21 cellular contexts compared by ENCODE assay signal in the genomic region with DNA sequence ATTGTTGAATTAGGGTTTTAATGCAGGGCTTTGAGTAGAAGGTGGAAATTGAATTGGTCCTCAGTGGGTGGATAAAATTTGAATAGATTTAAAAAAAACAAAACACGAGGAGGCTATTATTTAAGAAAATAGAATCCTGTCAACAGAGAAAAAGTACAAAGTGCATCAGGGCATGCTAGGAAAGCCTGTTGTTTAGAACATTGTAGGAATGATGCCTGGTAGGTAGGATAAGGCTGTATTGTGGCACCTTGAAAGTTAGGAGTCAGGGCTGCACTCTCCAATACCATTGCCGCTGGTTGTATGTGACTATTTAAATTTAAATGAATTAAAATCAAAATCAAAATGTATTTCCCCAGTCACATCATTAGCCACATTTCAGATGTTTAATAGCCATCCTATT.
"Had no signal": no experiment of that assay in that cellular context is flagged by ENCODE, and none has a peak within 500 bp of the region (broad histone marks: within the 10 kb centered on the region; RNA-seq: fewer than 3 reads in every experiment).

No MANE protein-coding gene starts in this region.

- ATAC-seq: effector memory CD8-positive, alpha-beta T cell; left colon; left ventricle myocardium superior; stimulated activated naive B cell treated with anti-CD40 and anti-IgM and Interleukin-4, amounts not matched to agents 10 μg/mL and 1 μg/mL and 100 μg/mL, for 72 hours had no signal

- H3K36me3 ChIP-seq: neural progenitor cell, prostate gland, right atrium auricular region, sigmoid colon, thoracic aorta, tibial nerve, upper lobe of left lung had no signal

- H3K9me3 ChIP-seq: prostate gland, right atrium auricular region, sigmoid colon, thoracic aorta, tibial nerve, upper lobe of left lung had no signal

- H3K4me1 ChIP-seq: prostate gland, right atrium auricular region had no signal

- H3K4me3 Mint-ChIP-seq: effector memory CD8-positive, alpha-beta T cell; immature natural killer cell; memory B cell; nephron; neural progenitor cell; stimulated activated naive B cell treated with anti-CD40 and anti-IgM and Interleukin-4, amounts not matched to agents 10 μg/mL and 1 μg/mL and 100 μg/mL, for 72 hours had no signal

- H3K27ac ChIP-seq: neural progenitor cell, prostate gland, right atrium auricular region, sigmoid colon, thoracic aorta, tibial nerve, upper lobe of left lung had no signal

- H3K4me3 ChIP-seq: lung, neural progenitor cell, prostate gland, right atrium auricular region, sigmoid colon, thoracic aorta, tibial nerve, upper lobe of left lung had no signal

- H3K36me3 Mint-ChIP-seq: neural progenitor cell had no signal

- DNase-seq: cortex of kidney; effector memory CD8-positive, alpha-beta T cell; hypothalamus; immature natural killer cell; islet precursor cell; left colon; left ventricle myocardium superior; nucleus accumbens; sigmoid colon; stimulated activated CD4-positive, alpha-beta T cell treated with anti-CD3 and anti-CD28 coated beads, Interleukin-2, amount 100 ng/mL, for 24 hours; stimulated activated CD4-positive, alpha-beta T cell treated with anti-CD3 and anti-CD28 coated beads, Interleukin-4, amount 100 ng/mL, for 4 hours; stimulated activated naive B cell treated with anti-CD40 and anti-IgM and Interleukin-4, amounts not matched to agents 10 μg/mL and 1 μg/mL and 100 μg/mL, for 72 hours; upper lobe of left lung had no signal

- H3K4me1 Mint-ChIP-seq: nephron had no signal

- H3K27me3 ChIP-seq: neural progenitor cell, right atrium auricular region, sigmoid colon, tibial nerve, upper lobe of left lung had no signal

- H3K9ac ChIP-seq: neural progenitor cell had no signal

- H3K27ac Mint-ChIP-seq: effector memory CD8-positive, alpha-beta T cell; memory B cell; neural progenitor cell; stimulated activated naive B cell treated with anti-CD40 and anti-IgM and Interleukin-4, amounts not matched to agents 10 μg/mL and 1 μg/mL and 100 μg/mL, for 72 hours had no signal

- H2AFZ ChIP-seq: neural progenitor cell had no signal

- H3K4me2 ChIP-seq: neural progenitor cell had no signal

- H3K9me3 Mint-ChIP-seq: effector memory CD8-positive, alpha-beta T cell; immature natural killer cell; memory B cell; nephron; neural progenitor cell had no signal

- H3K27me3 Mint-ChIP-seq: effector memory CD8-positive, alpha-beta T cell; memory B cell; stimulated activated naive B cell treated with anti-CD40 and anti-IgM and Interleukin-4, amounts not matched to agents 10 μg/mL and 1 μg/mL and 100 μg/mL, for 72 hours had no signal
